10 cellular contexts compared by ENCODE assay signal in the genomic region with DNA sequence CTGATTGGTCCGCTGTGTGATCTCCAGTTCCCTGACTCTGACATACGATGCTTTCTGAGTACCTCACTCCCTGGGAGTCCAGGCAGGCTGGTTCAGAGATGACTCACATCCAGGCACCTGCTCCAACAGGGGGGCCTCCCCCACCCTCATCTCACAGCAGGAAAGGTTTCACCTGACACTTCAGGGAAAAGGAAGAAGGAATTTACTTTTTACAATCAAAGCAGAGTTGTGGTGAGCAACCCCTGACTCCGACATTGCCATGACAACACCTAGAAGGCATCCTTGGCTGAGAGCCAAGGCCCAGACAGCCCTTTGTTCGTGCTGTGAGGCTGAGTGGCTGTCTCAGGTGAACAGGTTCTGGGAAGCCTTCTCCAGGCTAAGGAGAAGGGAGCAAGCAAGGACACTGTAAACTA.
A peak's percentile ranks its signal among the peaks of the same experiment; 100 is the strongest.
DNase-seq lines count a peak whose midpoint lies in the region; ATAC-seq, FAIRE-seq and TF ChIP-seq lines count a peak whose summit lies in the region.
"Had no signal": no experiment of that assay in that cellular context is flagged by ENCODE, and none has a peak within 500 bp of the region (broad histone marks: within the 10 kb centered on the region; RNA-seq: fewer than 3 reads in every experiment).

No MANE protein-coding gene starts in this region.

- H3K9me3 Mint-ChIP-seq in activated T-helper 1 cell treated with anti-CD3 and anti-CD28 coated beads, Interleukin-12 subunit alpha, Interleukin-12 subunit beta, Interleukin-2, Interleukin-4 antibody, amounts not matched to agents 30 ng/mL and 10 ng/mL and 1 ng/mL, durations not matched to agents 14 hours and 24 hours and 36 hours, result no peaks in the 10 kb centered on the region

- H3K27ac ChIP-seq in RWPE2 (ENCODE audit: poor library complexity, severe bottlenecking) (no peak overlapping the region), kidney (ENCODE audit: low read depth in 2 of 2, low read length in 2 of 2) (no peak overlapping the region)

- peaks cover 3% of the 10 kb centered on the region for H3K27me3 Mint-ChIP-seq in activated T-helper 1 cell treated with anti-CD3 and anti-CD28 coated beads, Interleukin-12 subunit alpha, Interleukin-12 subunit beta, Interleukin-2, Interleukin-4 antibody, amounts not matched to agents 30 ng/mL and 10 ng/mL and 1 ng/mL, durations not matched to agents 14 hours and 24 hours and 36 hours (ENCODE audit: insufficient read depth)

- no peak overlapping the region for H3K9ac ChIP-seq in kidney (ENCODE audit: low read length in 2 of 2)

- peak; percentile 41 for DNase-seq in ELF-1 (ENCODE audit: low read depth, low spot score)
- DNase-seq in NCI-H187 (lab: John Stamatoyannopoulos, UW), result peak; percentile 93
- DNase-seq in RWPE2 (ENCODE audit: low spot score), result peak; percentile 68
- DNase-seq in kidney, result peak; percentile 74
- DNase-seq in activated T-helper 1 cell treated with anti-CD3 and anti-CD28 coated beads, Interleukin-12 subunit alpha, Interleukin-12 subunit beta, Interleukin-2, Interleukin-4 antibody, amounts not matched to agents 30 ng/mL and 10 ng/mL and 1 ng/mL, durations not matched to agents 14 hours and 24 hours and 36 hours (ENCODE audit: low spot score), result no peak

- no peak for TF ChIP-seq CTCF in RWPE2 (IDR thresholded peaks at IDR 0.05; ENCODE audit: poor library complexity, severe bottlenecking)
- TF ChIP-seq CTCF in kidney (IDR thresholded peaks at IDR 0.05; ENCODE audit: borderline replicate concordance, extremely low read depth, insufficient read depth), result no peak

- H3K27me3 ChIP-seq in RWPE2 (ENCODE audit: insufficient read depth, poor library complexity, severe bottlenecking), result no peaks in the 10 kb centered on the region

- H3K36me3 ChIP-seq in RWPE2 (ENCODE audit: low read depth), result no peaks in the 10 kb centered on the region
- H3K36me3 ChIP-seq in kidney (ENCODE audit: control insufficient read depth in 1 of 2, insufficient read depth in 2 of 2, low read length in 2 of 2), result no peaks in the 10 kb centered on the region

- H3K4me3 ChIP-seq in RWPE2 (ENCODE audit: severe bottlenecking), result no peak overlapping the region
- no peak overlapping the region for H3K4me3 ChIP-seq in kidney (ENCODE audit: low read length in 2 of 2)

- no peaks in the 10 kb centered on the region for H3K4me1 Mint-ChIP-seq in activated T-helper 1 cell treated with anti-CD3 and anti-CD28 coated beads, Interleukin-12 subunit alpha, Interleukin-12 subunit beta, Interleukin-2, Interleukin-4 antibody, amounts not matched to agents 30 ng/mL and 10 ng/mL and 1 ng/mL, durations not matched to agents 14 hours and 24 hours and 36 hours (ENCODE audit: low read depth)
- H3K4me1 Mint-ChIP-seq: IgD-negative memory B cell had no signal

- FAIRE-seq in kidney (lab: Jason Lieb, UNC), result no peak

- H3K27ac Mint-ChIP-seq in activated T-helper 1 cell treated with anti-CD3 and anti-CD28 coated beads, Interleukin-12 subunit alpha, Interleukin-12 subunit beta, Interleukin-2, Interleukin-4 antibody, amounts not matched to agents 30 ng/mL and 10 ng/mL and 1 ng/mL, durations not matched to agents 14 hours and 24 hours and 36 hours, result no peak overlapping the region
- H3K27ac Mint-ChIP-seq: IgD-negative memory B cell had no signal

- intact Hi-C loops in kidney (cut with DNase I), result no loop called here
- intact Hi-C loops in activated T-helper 1 cell treated with anti-CD3 and anti-CD28 coated beads, Interleukin-12 subunit alpha, Interleukin-12 subunit beta, Interleukin-2, Interleukin-4 antibody, amounts not matched to agents 30 ng/mL and 10 ng/mL and 1 ng/mL, durations not matched to agents 14 hours and 24 hours and 36 hours (cut with micrococcal nuclease), result no loop called here

- no peak overlapping the region for H3K4me3 Mint-ChIP-seq in activated T-helper 1 cell treated with anti-CD3 and anti-CD28 coated beads, Interleukin-12 subunit alpha, Interleukin-12 subunit beta, Interleukin-2, Interleukin-4 antibody, amounts not matched to agents 30 ng/mL and 10 ng/mL and 1 ng/mL, durations not matched to agents 14 hours and 24 hours and 36 hours
- H3K4me3 Mint-ChIP-seq: IgD-negative memory B cell had no signal

- H3K9me3 ChIP-seq in RWPE2 (ENCODE audit: severe bottlenecking) (no peaks in the 10 kb centered on the region), kidney (ENCODE audit: control insufficient read depth in 1 of 2, low read length in 2 of 2) (no peaks in the 10 kb centered on the region)
- H3K9me3 ChIP-seq: Caco-2 had no signal

- H3K4me1 ChIP-seq in RWPE2 (ENCODE audit: insufficient read depth, poor library complexity, severe bottlenecking) (no peaks in the 10 kb centered on the region), kidney (ENCODE audit: control insufficient read depth in 1 of 2, insufficient read depth in 1 of 2, low read depth in 1 of 2, low read length in 2 of 2) (no peaks in the 10 kb centered on the region)
- H3K4me1 ChIP-seq: Caco-2 had no signal

- no peaks in the 10 kb centered on the region for H3K36me3 Mint-ChIP-seq in activated T-helper 1 cell treated with anti-CD3 and anti-CD28 coated beads, Interleukin-12 subunit alpha, Interleukin-12 subunit beta, Interleukin-2, Interleukin-4 antibody, amounts not matched to agents 30 ng/mL and 10 ng/mL and 1 ng/mL, durations not matched to agents 14 hours and 24 hours and 36 hours (ENCODE audit: low read depth)
- H3K36me3 Mint-ChIP-seq: IgD-negative memory B cell had no signal

- ATAC-seq in RWPE2 (ENCODE audit: low read depth) (peak; percentile 90), GM21737 (IDR thresholded peaks at IDR 0.05; ENCODE audit: unreplicated experiment) (no peak), GM19324 (IDR thresholded peaks at IDR 0.05; ENCODE audit: low FRiP score, unreplicated experiment) (no peak), GM19023 (IDR thresholded peaks at IDR 0.05; ENCODE audit: unreplicated experiment) (no peak)
